In genomic region chr19:53157601-53158000, GRCh38 we compare ENCODE assay signal across 1 cellular context.
TF ChIP-seq lines count a peak whose summit lies in the region.

No MANE protein-coding gene starts in this region.

TF ChIP-seq in K562, 482 proteins besides CTCF, POLR2A, EP300 and RAD21 (continued from another document and continues in another):
- TF ChIP-seq CTCFL (IDR thresholded peaks at IDR 0.05; ENCODE audit: borderline replicate concordance, insufficient read depth, low read depth, low read length, poor library complexity, severe bottlenecking), result no peak
- TF ChIP-seq HDGF (IDR thresholded peaks at IDR 0.05), result peak; percentile 38; the same call in 1 of the 2 replicates
- TF ChIP-seq ZNF551 (CRISPR knock-in tag; IDR thresholded peaks at IDR 0.05), result no peak
- no peak for TF ChIP-seq MYNN (IDR thresholded peaks at IDR 0.05)
- no peak for TF ChIP-seq MYNN (CRISPR knock-in tag; IDR thresholded peaks at IDR 0.05)
- TF ChIP-seq SRSF1 (IDR thresholded peaks at IDR 0.05; ENCODE audit: low read depth, low read length), result no peak
- 0 out of 2 replicates have a peak, but pooled peaks have one; percentile 1 for TF ChIP-seq ARID4B (CRISPR knock-in tag; IDR thresholded peaks at IDR 0.05)
- TF ChIP-seq STAT5B (CRISPR knock-in tag; IDR thresholded peaks at IDR 0.05), result no peak
- peak in 1 of 2 experiments; percentile 27 for TF ChIP-seq E2F6 (IDR thresholded peaks at IDR 0.05; ENCODE audit: borderline replicate concordance in 1 of 2, extremely low read depth in 1 of 2, insufficient read depth in 1 of 2, insufficient read length in 1 of 2, low read depth in 1 of 2, low read length in 1 of 2, poor library complexity in 1 of 2, severe bottlenecking in 1 of 2)
- TF ChIP-seq VEZF1 (CRISPR knock-in tag; IDR thresholded peaks at IDR 0.05), result no peak
- no peak for TF ChIP-seq TEAD1 (CRISPR knock-in tag; IDR thresholded peaks at IDR 0.05)
- TF ChIP-seq SOX6 (IDR thresholded peaks at IDR 0.05), result no peak
- TF ChIP-seq FUS (optimal IDR thresholded peaks at IDR 0.05; ENCODE audit: low read depth, low read length), result no peak
- peak in 1 of 2 experiments; percentile 47; a peak in 1 of 4 replicates for TF ChIP-seq SIN3A (IDR thresholded peaks at IDR 0.05; ENCODE audit: borderline replicate concordance in 2 of 2, control insufficient read depth in 1 of 2, low read depth in 2 of 2, low read length in 2 of 2)
- no peak for TF ChIP-seq ZNF134 (CRISPR knock-in tag; conservative IDR thresholded peaks at IDR 0.05)
- no peak for TF ChIP-seq HDAC8 (tag; IDR thresholded peaks at IDR 0.05)
- no peak for TF ChIP-seq TSC22D4 (tag; IDR thresholded peaks at IDR 0.05)
- TF ChIP-seq CHCHD3 (CRISPR knock-in tag; IDR thresholded peaks at IDR 0.05), result no peak
- no peak for TF ChIP-seq ZNF124 (CRISPR knock-in tag; IDR thresholded peaks at IDR 0.05)
- TF ChIP-seq TCF3 (CRISPR knock-in tag; IDR thresholded peaks at IDR 0.05), result no peak
- TF ChIP-seq ZMIZ1 (IDR thresholded peaks at IDR 0.05; ENCODE audit: low read depth in 2 of 2, low read length in 2 of 2), result no peak
- no peak for TF ChIP-seq ZNF217 (CRISPR knock-in tag; IDR thresholded peaks at IDR 0.05)
- no peak for TF ChIP-seq RAD51 (IDR thresholded peaks at IDR 0.05; ENCODE audit: borderline replicate concordance, low read depth)
- TF ChIP-seq NONO (IDR thresholded peaks at IDR 0.05; ENCODE audit: low read depth in 2 of 2, low read length in 1 of 2), result no peak
- TF ChIP-seq CEBPG (CRISPR knock-in tag; IDR thresholded peaks at IDR 0.05), result no peak
- no peak for TF ChIP-seq CEBPG (tag; conservative IDR thresholded peaks at IDR 0.05 in 1 of 2, IDR thresholded peaks at IDR 0.05 in 1 of 2)
- 0 out of 4 replicates have a peak, but pooled peaks of 1 of the 2 experiments have one; percentile 33 for TF ChIP-seq MLLT1 (IDR thresholded peaks at IDR 0.05)
- no peak for TF ChIP-seq PHF20 (IDR thresholded peaks at IDR 0.05; ENCODE audit: partially characterized antibody)
- no peak for TF ChIP-seq TGIF2 (CRISPR knock-in tag; IDR thresholded peaks at IDR 0.05)
- TF ChIP-seq CUX1 (CRISPR knock-in tag; IDR thresholded peaks at IDR 0.05), result no peak
- TF ChIP-seq CREB3 (tag; conservative IDR thresholded peaks at IDR 0.05; ENCODE audit: low read depth), result no peak
- no peak for TF ChIP-seq KDM1A (IDR thresholded peaks at IDR 0.05)
- no peak for TF ChIP-seq HBP1 (CRISPR knock-in tag; IDR thresholded peaks at IDR 0.05)
